Comparison of ENCODE assay signal across 15 cellular contexts in genomic region chr11:44572431-44572830, GRCh38. TPM values are rescaled to one million over a fixed set of nuclear protein-coding genes. Genes with fewer than 3 reads are reported as not detected.
A peak's percentile ranks its signal among the peaks of the same experiment; 100 is the strongest.
DNase-seq lines count a peak whose midpoint lies in the region; ATAC-seq and TF ChIP-seq lines count a peak whose summit lies in the region.
"Had no signal": no experiment of that assay in that cellular context is flagged by ENCODE, and none has a peak within 500 bp of the region (broad histone marks: within the 10 kb centered on the region; RNA-seq: fewer than 3 reads in every experiment).

No MANE protein-coding gene starts in this region.

- H3K4me1 ChIP-seq in effector memory CD4-positive, alpha-beta T cell (ENCODE audit: control insufficient read depth, insufficient read depth, low read length, poor library complexity, severe bottlenecking), result peaks cover 94% of the 10 kb centered on the region
- peaks cover 0 to 79% (median 42%) of the 10 kb centered on the region in 4 donors for H3K4me1 ChIP-seq in tibial artery

- POLR2A ChIA-PET in activated B cell treated with CpG ODN at 0.5 μM for 24 hours (lab: Charles Lee), result interaction anchor here (0.9 to 17.5 kb wide), 4 partner anchors 8 to 44 kb away, joined by 3 to 485 read pairs (median 156); no protein-coding TSS in a partner anchor

- no peak overlapping the region for H3K4me3 ChIP-seq in effector memory CD4-positive, alpha-beta T cell (ENCODE audit: insufficient read depth, low read depth, low read length, poor library complexity, severe bottlenecking)
- no peak overlapping the region for H3K4me3 ChIP-seq in tibial artery
- H3K4me3 ChIP-seq: GM23248 had no signal

- intact Hi-C loops in activated naive CD4-positive, alpha-beta T cell treated with anti-CD3 and anti-CD28 coated beads for 36 hours (cut with micrococcal nuclease), result no loop called here
- intact Hi-C loops in activated B cell treated with CpG ODN at 0.5 μM for 24 hours (cut with micrococcal nuclease) (no loop called here), tibial artery (cut with DNase I; ENCODE audit: low total_unique reads) (no loop called here)

- no peaks in the 10 kb centered on the region for H3K36me3 ChIP-seq in effector memory CD4-positive, alpha-beta T cell (ENCODE audit: control insufficient read depth, insufficient read depth, low read length)
- H3K36me3 ChIP-seq in tibial artery, result no peaks in the 10 kb centered on the region
- H3K36me3 ChIP-seq: brain microvascular endothelial cell had no signal

- CTCF ChIA-PET in activated naive CD4-positive, alpha-beta T cell treated with anti-CD3 and anti-CD28 coated beads for 36 hours (lab: Charles Lee), result interaction anchor here (1.9 to 3.4 kb wide), 3 partner anchors 12 to 45 kb away, joined by 6 to 18 read pairs (median 14); no protein-coding TSS in a partner anchor
- CTCF ChIA-PET in activated B cell treated with CpG ODN at 0.5 μM for 24 hours (lab: Charles Lee), result interaction anchor here (3.3 kb wide), 1 partner anchor 44 kb away, joined by 16 read pairs; no protein-coding TSS in a partner anchor

- H3K4me1 Mint-ChIP-seq in activated naive CD4-positive, alpha-beta T cell treated with anti-CD3 and anti-CD28 coated beads for 36 hours (ENCODE audit: low read depth), result peaks cover 90% of the 10 kb centered on the region
- H3K4me1 Mint-ChIP-seq in activated B cell treated with CpG ODN at 0.5 μM for 24 hours, result peaks cover 98% of the 10 kb centered on the region
- peaks cover 87 to 98% of the 10 kb centered on the region in 2 donors for H3K4me1 Mint-ChIP-seq in stimulated activated naive B cell treated with anti-CD40 and anti-IgM and Interleukin-4, amounts not matched to agents 10 μg/mL and 1 μg/mL and 100 μg/mL, for 72 hours

- H3K9me3 ChIP-seq in effector memory CD4-positive, alpha-beta T cell (ENCODE audit: control insufficient read depth, low read length), result no peaks in the 10 kb centered on the region
- no peaks in the 10 kb centered on the region for H3K9me3 ChIP-seq in tibial artery

- no peak for DNase-seq in activated naive CD4-positive, alpha-beta T cell treated with anti-CD3 and anti-CD28 coated beads for 36 hours
- no peak for DNase-seq in activated naive CD4-positive, alpha-beta T cell (lab: John Stamatoyannopoulos, UW)
- no peak for DNase-seq in activated B cell treated with CpG ODN at 0.5 μM for 24 hours
- DNase-seq in effector memory CD4-positive, alpha-beta T cell, result no peak
- DNase-seq in stimulated activated naive B cell treated with anti-CD40 and anti-IgM and Interleukin-4, amounts not matched to agents 10 μg/mL and 1 μg/mL and 100 μg/mL, for 72 hours, result no peak
- DNase-seq in tibial artery, result no peak
- DNase-seq in cerebellar nuclear complex (lab: John Stamatoyannopoulos, UW), result no peak
- DNase-seq: activated CD4-positive, CD25-positive, alpha-beta regulatory T cell treated with anti-CD3 and anti-CD28 coated beads, Interleukin-2, amount 50 U/mL, for 72 hours; activated effector memory CD4-positive, alpha-beta T cell treated with Interleukin-2 at 50 U/mL for 16 hours; brain microvascular endothelial cell; GM23248; mammary epithelial cell; NCI-H1436; NCI-H446 treated with DMSO at 0.1 percent for 48 hours had no signal

- H3K4me3 Mint-ChIP-seq in activated naive CD4-positive, alpha-beta T cell treated with anti-CD3 and anti-CD28 coated beads for 36 hours, result no peak overlapping the region
- peak overlapping the region; percentile 50 for H3K4me3 Mint-ChIP-seq in activated B cell treated with CpG ODN at 0.5 μM for 24 hours
- peak overlapping the region; percentile 61 to 73 for H3K4me3 Mint-ChIP-seq in stimulated activated naive B cell treated with anti-CD40 and anti-IgM and Interleukin-4, amounts not matched to agents 10 μg/mL and 1 μg/mL and 100 μg/mL, for 72 hours

- H3K36me3 Mint-ChIP-seq in activated naive CD4-positive, alpha-beta T cell treated with anti-CD3 and anti-CD28 coated beads for 36 hours (ENCODE audit: low read depth), result peaks cover 34% of the 10 kb centered on the region
- peaks cover 90% of the 10 kb centered on the region for H3K36me3 Mint-ChIP-seq in activated B cell treated with CpG ODN at 0.5 μM for 24 hours (ENCODE audit: low read depth)
- H3K36me3 Mint-ChIP-seq in stimulated activated naive B cell treated with anti-CD40 and anti-IgM and Interleukin-4, amounts not matched to agents 10 μg/mL and 1 μg/mL and 100 μg/mL, for 72 hours, result peaks cover 40 to 63% of the 10 kb centered on the region in 2 donors

- no peak for TF ChIP-seq CTCF in activated B cell treated with CpG ODN at 0.5 μM for 24 hours (IDR thresholded peaks at IDR 0.05)
- TF ChIP-seq CTCF in tibial artery (IDR thresholded peaks at IDR 0.05), result no peak

- H3K27ac Mint-ChIP-seq in activated naive CD4-positive, alpha-beta T cell treated with anti-CD3 and anti-CD28 coated beads for 36 hours, result peak overlapping the region; percentile 96
- H3K27ac Mint-ChIP-seq in activated B cell treated with CpG ODN at 0.5 μM for 24 hours, result peak overlapping the region; percentile 68
- H3K27ac Mint-ChIP-seq in stimulated activated naive B cell treated with anti-CD40 and anti-IgM and Interleukin-4, amounts not matched to agents 10 μg/mL and 1 μg/mL and 100 μg/mL, for 72 hours, result peak overlapping the region; percentile 95

- ATAC-seq in activated B cell treated with CpG ODN at 0.5 μM for 24 hours (ENCODE audit: low read depth) (no peak), GM19328 (IDR thresholded peaks at IDR 0.05; ENCODE audit: unreplicated experiment) (no peak)
- no peak for ATAC-seq in stimulated activated naive B cell treated with anti-CD40 and anti-IgM and Interleukin-4, amounts not matched to agents 10 μg/mL and 1 μg/mL and 100 μg/mL, for 72 hours (replicated peaks)

- no peaks in the 10 kb centered on the region for H3K27me3 Mint-ChIP-seq in activated naive CD4-positive, alpha-beta T cell treated with anti-CD3 and anti-CD28 coated beads for 36 hours (ENCODE audit: low read depth)
- H3K27me3 Mint-ChIP-seq in activated B cell treated with CpG ODN at 0.5 μM for 24 hours, result no peaks in the 10 kb centered on the region
- H3K27me3 Mint-ChIP-seq in stimulated activated naive B cell treated with anti-CD40 and anti-IgM and Interleukin-4, amounts not matched to agents 10 μg/mL and 1 μg/mL and 100 μg/mL, for 72 hours, result no peaks in the 10 kb centered on the region

- no peaks in the 10 kb centered on the region for H3K27me3 ChIP-seq in effector memory CD4-positive, alpha-beta T cell (replicated peaks; ENCODE audit: control insufficient read depth, insufficient read depth, low read length, poor library complexity, severe bottlenecking)
- no peaks in the 10 kb centered on the region for H3K27me3 ChIP-seq in tibial artery
- H3K27me3 ChIP-seq: brain microvascular endothelial cell had no signal

- peak overlapping the region; percentile 71 for H3K27ac ChIP-seq in effector memory CD4-positive, alpha-beta T cell (ENCODE audit: insufficient read depth, low read length, poor library complexity, severe bottlenecking)
- no peak overlapping the region for H3K27ac ChIP-seq in tibial artery
- H3K27ac ChIP-seq: brain microvascular endothelial cell, GM23248 had no signal

- no peaks in the 10 kb centered on the region for H3K9me3 Mint-ChIP-seq in activated naive CD4-positive, alpha-beta T cell treated with anti-CD3 and anti-CD28 coated beads for 36 hours
- H3K9me3 Mint-ChIP-seq in activated B cell treated with CpG ODN at 0.5 μM for 24 hours, result no peaks in the 10 kb centered on the region
- peaks cover 0 to 4% of the 10 kb centered on the region in 2 donors for H3K9me3 Mint-ChIP-seq in stimulated activated naive B cell treated with anti-CD40 and anti-IgM and Interleukin-4, amounts not matched to agents 10 μg/mL and 1 μg/mL and 100 μg/mL, for 72 hours

RNA-seq across cellular contexts. Expression of gene CD82, which starts 7.0 kb away (rescaled TPM):
- 100 to 1,000 TPM; 140 to 141 TPM for total RNA-seq in activated naive CD4-positive, alpha-beta T cell treated with anti-CD3 and anti-CD28 coated beads for 36 hours
- total RNA-seq in activated B cell treated with CpG ODN at 0.5 μM for 24 hours, result 728 and 770 TPM in 2 replicates
